ENCODE assay signal across 31 cellular contexts in the genomic region with DNA sequence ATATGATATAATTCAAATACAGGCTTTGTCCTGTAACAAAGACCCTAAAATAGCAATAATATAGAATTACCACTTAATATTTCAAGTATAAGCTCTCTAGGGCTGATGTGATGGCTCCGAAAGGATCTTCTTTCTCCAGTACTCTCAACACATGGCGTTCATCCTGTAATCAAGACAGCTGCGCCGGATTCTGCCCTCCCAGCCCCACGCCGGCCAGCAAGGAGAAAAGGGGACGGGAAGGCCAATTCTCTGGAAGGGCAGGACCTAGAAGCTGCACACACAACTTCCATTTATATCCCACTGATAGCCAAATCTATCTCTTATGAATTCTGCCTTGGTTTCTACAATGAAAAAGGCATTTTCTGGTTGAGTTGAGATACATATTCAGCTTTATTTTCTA. TPM values are rescaled to one million over a fixed set of nuclear protein-coding genes. Genes with fewer than 3 reads are reported as not detected.
"Had no signal": no experiment of that assay in that cellular context is flagged by ENCODE, and none has a peak within 500 bp of the region (broad histone marks: within the 10 kb centered on the region; RNA-seq: fewer than 3 reads in every experiment).

No MANE protein-coding gene starts in this region.

- H3K4me3 ChIP-seq: dorsolateral prefrontal cortex, esophagus squamous epithelium, left lung, mucosa of descending colon, ovary, psoas muscle, sigmoid colon, skin epidermis, spleen, thoracic aorta, tibial nerve, upper lobe of left lung had no signal

- H3K4me1 ChIP-seq: esophagus squamous epithelium, left lung, tibial nerve, upper lobe of left lung had no signal

- H3K27me3 ChIP-seq: ovary, upper lobe of left lung had no signal

- H3K9me3 ChIP-seq: esophagus squamous epithelium, mucosa of descending colon, ovary, psoas muscle, sigmoid colon, thoracic aorta, tibial nerve, upper lobe of left lung had no signal

- DNase-seq: dorsolateral prefrontal cortex; effector CD8-positive, alpha-beta T cell; esophagus squamous epithelium; foreskin melanocyte; head of caudate nucleus; kidney; left lung; mesenchymal stem cell; mucosa of descending colon; naive thymus-derived CD8-positive, alpha-beta T cell; occipital lobe; ovary; psoas muscle; right cardiac atrium; sigmoid colon; spleen; stimulated activated CD4-positive, alpha-beta T cell treated with anti-CD3 and anti-CD28 coated beads, Interleukin-2, amount 100 ng/mL, for 48 hours; stimulated activated naive B cell treated with anti-CD40 and anti-IgM and Interleukin-4, amounts not matched to agents 10 μg/mL and 1 μg/mL and 100 μg/mL, for 72 hours; upper lobe of left lung had no signal

- H3K36me3 ChIP-seq: esophagus squamous epithelium, left lung, ovary, sigmoid colon, spleen, thoracic aorta, tibial nerve, upper lobe of left lung had no signal

- ATAC-seq: left lung; mucosa of descending colon; naive thymus-derived CD8-positive, alpha-beta T cell; psoas muscle; right cardiac atrium; stimulated activated naive B cell treated with anti-CD40 and anti-IgM and Interleukin-4, amounts not matched to agents 10 μg/mL and 1 μg/mL and 100 μg/mL, for 72 hours had no signal

- FAIRE-seq: colon, endothelial cell of umbilical vein had no signal

- H3K27ac ChIP-seq: dorsolateral prefrontal cortex, esophagus squamous epithelium, left lung, ovary, psoas muscle, sigmoid colon, skin epidermis, spleen, thoracic aorta, tibial nerve, upper lobe of left lung had no signal

RNA-seq across cellular contexts. Expression of a gene that starts 32.0 kb away (rescaled TPM):
- total RNA-seq: cerebellum; endothelial cell of umbilical vein; epithelial cell of proximal tubule; esophagus squamous epithelium; kidney; left lung; lower leg skin; lung microvascular endothelial cell; mesothelial cell of epicardium; mucosa of descending colon; naive thymus-derived CD8-positive, alpha-beta T cell; ovary; psoas muscle; renal cortical epithelial cell; right cardiac atrium; sigmoid colon; spleen; thoracic aorta; tibial nerve; upper lobe of left lung had no signal
- polyA plus RNA-seq: endothelial cell of umbilical vein; naive thymus-derived CD8-positive, alpha-beta T cell; neural cell; ovary; psoas muscle; right cardiac atrium; sigmoid colon; spleen had no signal
